Comparison of ENCODE assay signal across 17 cellular contexts in genomic region chr7:123961731-123962130, GRCh38. TPM values are rescaled to one million over a fixed set of nuclear protein-coding genes. Genes with fewer than 3 reads are reported as not detected.
A peak's percentile ranks its signal among the peaks of the same experiment; 100 is the strongest.
DNase-seq lines count a peak whose midpoint lies in the region; ATAC-seq and TF ChIP-seq lines count a peak whose summit lies in the region.
"Had no signal": no experiment of that assay in that cellular context is flagged by ENCODE, and none has a peak within 500 bp of the region (broad histone marks: within the 10 kb centered on the region; RNA-seq: fewer than 3 reads in every experiment).

No MANE protein-coding gene starts in this region.

- peak overlapping the region; percentile 10 for H2AFZ ChIP-seq in neural progenitor cell (replicated peaks)

- H3K4me3 ChIP-seq in neural progenitor cell (no peak overlapping the region), aorta (ENCODE audit: low read length in 2 of 2) (no peak overlapping the region)
- H3K4me3 ChIP-seq: upper lobe of left lung had no signal

- H3K4me1 ChIP-seq in neural progenitor cell (no peaks in the 10 kb centered on the region), aorta (ENCODE audit: control insufficient read depth in 1 of 2, insufficient read depth in 2 of 2, low read length in 2 of 2) (no peaks in the 10 kb centered on the region)
- H3K4me1 ChIP-seq: upper lobe of left lung had no signal

- peaks cover 10% of the 10 kb centered on the region for H3K4me1 Mint-ChIP-seq in neural progenitor cell

- no peak for TF ChIP-seq CTCF in neural progenitor cell (IDR thresholded peaks at IDR 0.05)

- H3F3A ChIP-seq in neural progenitor cell (ENCODE audit: low read depth): no peaks in the 10 kb centered on the region

- H3K36me3 ChIP-seq in neural progenitor cell: no peaks in the 10 kb centered on the region
- no peaks in the 10 kb centered on the region for H3K36me3 ChIP-seq in aorta (ENCODE audit: control insufficient read depth in 1 of 2, insufficient read depth in 2 of 2, low read length in 1 of 2)
- H3K36me3 ChIP-seq: upper lobe of left lung had no signal

- no peak overlapping the region for H3K4me2 ChIP-seq in neural progenitor cell

- H3K9me3 Mint-ChIP-seq in neural progenitor cell: no peaks in the 10 kb centered on the region
- H3K9me3 Mint-ChIP-seq: T-helper 2 cell treated with Interferon-gamma antibody and Interleukin-4, amounts not matched to agents 5 μg/mL and 100 μg/mL, for 36 hours had no signal

- no peaks in the 10 kb centered on the region for H4K20me1 ChIP-seq in neural progenitor cell (ENCODE audit: low read depth)

- no peak overlapping the region for H3K27ac Mint-ChIP-seq in neural progenitor cell
- H3K27ac Mint-ChIP-seq: T-helper 2 cell treated with Interferon-gamma antibody and Interleukin-4, amounts not matched to agents 5 μg/mL and 100 μg/mL, for 36 hours had no signal

- in situ Hi-C loops in G401 (cut with HindIII; ENCODE audit: low sequenced_read_pairs): no loop called here

- H3K79me2 ChIP-seq in neural progenitor cell (ENCODE audit: low read depth): no peaks in the 10 kb centered on the region

- DNase-seq in activated T-cell treated with anti-CD3 and anti-CD28 coated beads, Interleukin-2, amount 50 U/mL, for 48 hours: peak; percentile 18 to 20
- DNase-seq in activated T-cell treated with anti-CD3 and anti-CD28 coated beads for 4 hours: no peak
- DNase-seq in astrocyte of the hippocampus (ENCODE audit: low read depth, low spot score): peak; percentile 16
- no peak for DNase-seq in neural progenitor cell (ENCODE audit: low spot score)
- no peak for DNase-seq in aorta
- no peak for DNase-seq in G401 (ENCODE audit: low spot score)
- no peak for DNase-seq in germinal center (ENCODE audit: low spot score)
- DNase-seq: activated effector memory CD4-positive, alpha-beta T cell treated with Interleukin-2 at 50 U/mL for 16 hours; AML-193; glutamatergic neuron; MM.1S; upper lobe of left lung had no signal

- no peak overlapping the region for H3K9ac ChIP-seq in neural progenitor cell

- ATAC-seq in HG03095 (IDR thresholded peaks at IDR 0.05; ENCODE audit: unreplicated experiment): peak; percentile 50
- ATAC-seq in aorta (ENCODE audit: low FRiP score): no peak

- H3K9me3 ChIP-seq in neural progenitor cell (ENCODE audit: low read depth) (no peaks in the 10 kb centered on the region), aorta (ENCODE audit: control insufficient read depth, low read length) (no peaks in the 10 kb centered on the region)
- H3K9me3 ChIP-seq: upper lobe of left lung had no signal

- no peaks in the 10 kb centered on the region for H3K36me3 Mint-ChIP-seq in neural progenitor cell

- no peaks in the 10 kb centered on the region for H3K27me3 ChIP-seq in neural progenitor cell
- no peaks in the 10 kb centered on the region for H3K27me3 ChIP-seq in aorta (ENCODE audit: control insufficient read depth in 1 of 2, insufficient read depth in 2 of 2, low read length in 1 of 2)
- H3K27me3 ChIP-seq: upper lobe of left lung had no signal

- H3K27ac ChIP-seq in neural progenitor cell (no peak overlapping the region), aorta (ENCODE audit: low read depth in 1 of 2, low read length in 2 of 2) (no peak overlapping the region)
- H3K27ac ChIP-seq: upper lobe of left lung had no signal

- intact Hi-C loops in aorta (cut with DNase I): no loop called here

- WGBS in aorta, 2 donors: 29 to 31% methylated on average over 6 of the region's 6 CpGs

- H3K27me3 Mint-ChIP-seq in neural progenitor cell (ENCODE audit: insufficient read depth, low read depth): no peaks in the 10 kb centered on the region

- no peak overlapping the region for H3K4me3 Mint-ChIP-seq in neural progenitor cell
- H3K4me3 Mint-ChIP-seq: T-helper 2 cell treated with Interferon-gamma antibody and Interleukin-4, amounts not matched to agents 5 μg/mL and 100 μg/mL, for 36 hours had no signal

RNA-seq across cellular contexts. Expression of gene SPAM1, which starts 36.7 kb away (rescaled TPM):
- not detected in 2 replicates for total RNA-seq in neural progenitor cell (ENCODE audit: low replicate concordance)
- not detected for total RNA-seq in aorta
- polyA plus RNA-seq in aorta: not detected
- not detected in 2 replicates for total RNA-seq in G401 (2014; rRNA removed; shearing (Covaris generic))
- total RNA-seq: NCI-H460, pulmonary artery endothelial cell, RPMI7951, upper lobe of left lung had no signal

Comparison
In these comparisons a context has a peak if more than half of its experiments do, and no peak if none do; other contexts are left out.
1. DNase-seq: peak in activated T-cell treated with anti-CD3 and anti-CD28 coated beads, Interleukin-2, amount 50 U/mL, for 48 hours (2 of 2) and astrocyte of the hippocampus (single experiment); none in activated T-cell treated with anti-CD3 and anti-CD28 coated beads for 4 hours (single experiment), neural progenitor cell (single experiment), aorta (0 of 2), G401 (single experiment) and germinal center (single experiment).